Comparison of ENCODE assay signal across 1 cellular context in the genomic region with DNA sequence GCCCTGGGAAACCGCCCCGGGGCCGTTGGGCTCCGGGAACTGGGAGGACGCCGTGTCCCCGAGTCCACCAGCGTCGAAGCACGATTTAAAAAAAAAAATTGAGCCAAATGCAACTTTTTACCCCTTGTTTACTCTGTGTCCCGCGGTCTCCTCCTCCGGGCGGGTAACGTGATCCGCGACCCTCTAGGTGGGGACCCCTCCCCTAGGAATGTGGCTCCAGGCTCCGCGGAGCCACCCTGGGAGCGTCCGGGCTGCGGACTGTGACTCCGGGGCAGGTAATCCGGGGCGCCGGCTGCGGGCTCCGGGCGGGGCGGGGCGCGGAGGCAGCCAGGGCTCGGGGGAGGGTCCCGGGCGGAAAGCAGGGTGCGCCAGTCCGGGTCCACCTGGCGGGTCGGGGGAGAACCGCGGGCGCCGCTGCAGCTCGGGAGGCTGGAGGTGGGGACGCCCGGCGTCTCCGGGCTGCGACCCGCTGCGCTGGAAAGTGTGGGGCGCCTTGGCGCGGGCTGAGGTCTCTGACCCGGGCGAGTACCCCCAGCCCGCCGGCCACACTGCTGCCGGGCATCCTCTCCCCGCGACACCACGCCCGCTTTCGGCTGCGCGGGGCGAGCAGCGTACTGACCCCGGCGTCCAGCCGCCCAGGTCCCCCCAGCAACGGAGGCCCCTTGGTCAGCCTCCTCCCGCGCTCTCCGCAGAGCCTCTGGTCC.
A peak's percentile ranks its signal among the peaks of the same experiment; 100 is the strongest.
TF ChIP-seq lines count a peak whose summit lies in the region.

No MANE protein-coding gene starts in this region.

TF ChIP-seq in HepG2, 621 proteins besides CTCF, POLR2A, EP300 and RAD21 (continued from another document and continues in another):
- TF ChIP-seq ZNF318 (CRISPR knock-in tag; IDR thresholded peaks at IDR 0.05) (no peak), ZNF496 (CRISPR knock-in tag; IDR thresholded peaks at IDR 0.05; ENCODE audit: insufficient replicate concordance) (no peak), HINFP (CRISPR knock-in tag; IDR thresholded peaks at IDR 0.05; ENCODE audit: low read depth) (no peak), HMG20B (CRISPR knock-in tag; conservative IDR thresholded peaks at IDR 0.05) (no peak), MYPOP (CRISPR knock-in tag; IDR thresholded peaks at IDR 0.05) (no peak), ZNF776 (CRISPR knock-in tag; IDR thresholded peaks at IDR 0.05) (no peak), SIN3B (IDR thresholded peaks at IDR 0.05; ENCODE audit: low read length) (no peak), ZNF781 (CRISPR knock-in tag; IDR thresholded peaks at IDR 0.05; ENCODE audit: borderline replicate concordance, not compliant biosample characterization) (peak; percentile 6), MBNL3 (CRISPR knock-in tag; conservative IDR thresholded peaks at IDR 0.05) (no peak), ZIK1 (CRISPR knock-in tag; IDR thresholded peaks at IDR 0.05; ENCODE audit: borderline replicate concordance, low read depth) (no peak), ZMAT3 (CRISPR knock-in tag; conservative IDR thresholded peaks at IDR 0.05) (no peak; the same call in 1 of the 2 replicates), TP53 (CRISPR knock-in tag; conservative IDR thresholded peaks at IDR 0.05) (peak; percentile 2), SMAD3 (CRISPR knock-in tag; IDR thresholded peaks at IDR 0.05) (no peak), MYNN (CRISPR knock-in tag; IDR thresholded peaks at IDR 0.05; ENCODE audit: low read depth) (no peak), ZNF230 (CRISPR knock-in tag; IDR thresholded peaks at IDR 0.05) (no peak; the same call in 1 of the 2 replicates), ZFP41 (CRISPR knock-in tag; IDR thresholded peaks at IDR 0.05; ENCODE audit: borderline replicate concordance) (no peak)
- TF ChIP-seq, protein P1, sequence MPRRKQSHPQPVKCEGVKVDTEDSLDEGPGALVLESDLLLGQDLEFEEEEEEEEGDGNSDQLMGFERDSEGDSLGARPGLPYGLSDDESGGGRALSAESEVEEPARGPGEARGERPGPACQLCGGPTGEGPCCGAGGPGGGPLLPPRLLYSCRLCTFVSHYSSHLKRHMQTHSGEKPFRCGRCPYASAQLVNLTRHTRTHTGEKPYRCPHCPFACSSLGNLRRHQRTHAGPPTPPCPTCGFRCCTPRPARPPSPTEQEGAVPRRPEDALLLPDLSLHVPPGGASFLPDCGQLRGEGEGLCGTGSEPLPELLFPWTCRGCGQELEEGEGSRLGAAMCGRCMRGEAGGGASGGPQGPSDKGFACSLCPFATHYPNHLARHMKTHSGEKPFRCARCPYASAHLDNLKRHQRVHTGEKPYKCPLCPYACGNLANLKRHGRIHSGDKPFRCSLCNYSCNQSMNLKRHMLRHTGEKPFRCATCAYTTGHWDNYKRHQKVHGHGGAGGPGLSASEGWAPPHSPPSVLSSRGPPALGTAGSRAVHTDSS (CRISPR knock-in tag; conservative IDR thresholded peaks at IDR 0.05): no peak
- TF ChIP-seq, protein P2, sequence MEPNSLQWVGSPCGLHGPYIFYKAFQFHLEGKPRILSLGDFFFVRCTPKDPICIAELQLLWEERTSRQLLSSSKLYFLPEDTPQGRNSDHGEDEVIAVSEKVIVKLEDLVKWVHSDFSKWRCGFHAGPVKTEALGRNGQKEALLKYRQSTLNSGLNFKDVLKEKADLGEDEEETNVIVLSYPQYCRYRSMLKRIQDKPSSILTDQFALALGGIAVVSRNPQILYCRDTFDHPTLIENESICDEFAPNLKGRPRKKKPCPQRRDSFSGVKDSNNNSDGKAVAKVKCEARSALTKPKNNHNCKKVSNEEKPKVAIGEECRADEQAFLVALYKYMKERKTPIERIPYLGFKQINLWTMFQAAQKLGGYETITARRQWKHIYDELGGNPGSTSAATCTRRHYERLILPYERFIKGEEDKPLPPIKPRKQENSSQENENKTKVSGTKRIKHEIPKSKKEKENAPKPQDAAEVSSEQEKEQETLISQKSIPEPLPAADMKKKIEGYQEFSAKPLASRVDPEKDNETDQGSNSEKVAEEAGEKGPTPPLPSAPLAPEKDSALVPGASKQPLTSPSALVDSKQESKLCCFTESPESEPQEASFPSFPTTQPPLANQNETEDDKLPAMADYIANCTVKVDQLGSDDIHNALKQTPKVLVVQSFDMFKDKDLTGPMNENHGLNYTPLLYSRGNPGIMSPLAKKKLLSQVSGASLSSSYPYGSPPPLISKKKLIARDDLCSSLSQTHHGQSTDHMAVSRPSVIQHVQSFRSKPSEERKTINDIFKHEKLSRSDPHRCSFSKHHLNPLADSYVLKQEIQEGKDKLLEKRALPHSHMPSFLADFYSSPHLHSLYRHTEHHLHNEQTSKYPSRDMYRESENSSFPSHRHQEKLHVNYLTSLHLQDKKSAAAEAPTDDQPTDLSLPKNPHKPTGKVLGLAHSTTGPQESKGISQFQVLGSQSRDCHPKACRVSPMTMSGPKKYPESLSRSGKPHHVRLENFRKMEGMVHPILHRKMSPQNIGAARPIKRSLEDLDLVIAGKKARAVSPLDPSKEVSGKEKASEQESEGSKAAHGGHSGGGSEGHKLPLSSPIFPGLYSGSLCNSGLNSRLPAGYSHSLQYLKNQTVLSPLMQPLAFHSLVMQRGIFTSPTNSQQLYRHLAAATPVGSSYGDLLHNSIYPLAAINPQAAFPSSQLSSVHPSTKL (CRISPR knock-in tag; IDR thresholded peaks at IDR 0.05): no peak; the same call in 1 of the 2 replicates
- TF ChIP-seq, protein P3, sequence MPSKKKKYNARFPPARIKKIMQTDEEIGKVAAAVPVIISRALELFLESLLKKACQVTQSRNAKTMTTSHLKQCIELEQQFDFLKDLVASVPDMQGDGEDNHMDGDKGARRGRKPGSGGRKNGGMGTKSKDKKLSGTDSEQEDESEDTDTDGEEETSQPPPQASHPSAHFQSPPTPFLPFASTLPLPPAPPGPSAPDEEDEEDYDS (CRISPR knock-in tag; IDR thresholded peaks at IDR 0.05): no peak
- TF ChIP-seq, protein P4, sequence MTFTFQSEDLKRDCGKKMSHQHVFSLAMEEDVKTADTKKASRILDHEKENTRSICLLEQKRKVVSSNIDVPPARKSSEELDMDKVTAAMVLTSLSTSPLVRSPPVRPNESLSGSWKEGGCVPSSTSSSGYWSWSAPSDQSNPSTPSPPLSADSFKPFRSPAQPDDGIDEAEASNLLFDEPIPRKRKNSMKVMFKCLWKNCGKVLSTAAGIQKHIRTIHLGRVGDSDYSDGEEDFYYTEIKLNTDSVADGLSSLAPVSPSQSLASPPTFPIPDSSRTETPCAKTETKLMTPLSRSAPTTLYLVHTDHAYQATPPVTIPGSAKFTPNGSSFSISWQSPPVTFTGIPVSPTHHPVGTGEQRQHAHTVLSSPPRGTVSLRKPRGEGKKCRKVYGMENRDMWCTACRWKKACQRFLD (CRISPR knock-in tag; IDR thresholded peaks at IDR 0.05; ENCODE audit: borderline replicate concordance): no peak
- TF ChIP-seq, protein P5, sequence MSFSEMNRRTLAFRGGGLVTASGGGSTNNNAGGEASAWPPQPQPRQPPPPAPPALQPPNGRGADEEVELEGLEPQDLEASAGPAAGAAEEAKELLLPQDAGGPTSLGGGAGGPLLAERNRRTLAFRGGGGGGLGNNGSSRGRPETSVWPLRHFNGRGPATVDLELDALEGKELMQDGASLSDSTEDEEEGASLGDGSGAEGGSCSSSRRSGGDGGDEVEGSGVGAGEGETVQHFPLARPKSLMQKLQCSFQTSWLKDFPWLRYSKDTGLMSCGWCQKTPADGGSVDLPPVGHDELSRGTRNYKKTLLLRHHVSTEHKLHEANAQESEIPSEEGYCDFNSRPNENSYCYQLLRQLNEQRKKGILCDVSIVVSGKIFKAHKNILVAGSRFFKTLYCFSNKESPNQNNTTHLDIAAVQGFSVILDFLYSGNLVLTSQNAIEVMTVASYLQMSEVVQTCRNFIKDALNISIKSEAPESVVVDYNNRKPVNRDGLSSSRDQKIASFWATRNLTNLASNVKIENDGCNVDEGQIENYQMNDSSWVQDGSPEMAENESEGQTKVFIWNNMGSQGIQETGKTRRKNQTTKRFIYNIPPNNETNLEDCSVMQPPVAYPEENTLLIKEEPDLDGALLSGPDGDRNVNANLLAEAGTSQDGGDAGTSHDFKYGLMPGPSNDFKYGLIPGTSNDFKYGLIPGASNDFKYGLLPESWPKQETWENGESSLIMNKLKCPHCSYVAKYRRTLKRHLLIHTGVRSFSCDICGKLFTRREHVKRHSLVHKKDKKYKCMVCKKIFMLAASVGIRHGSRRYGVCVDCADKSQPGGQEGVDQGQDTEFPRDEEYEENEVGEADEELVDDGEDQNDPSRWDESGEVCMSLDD (CRISPR knock-in tag; IDR thresholded peaks at IDR 0.05; ENCODE audit: borderline replicate concordance): 0 out of 2 replicates have a peak, but pooled peaks have one; percentile 29
- TF ChIP-seq, protein P6, sequence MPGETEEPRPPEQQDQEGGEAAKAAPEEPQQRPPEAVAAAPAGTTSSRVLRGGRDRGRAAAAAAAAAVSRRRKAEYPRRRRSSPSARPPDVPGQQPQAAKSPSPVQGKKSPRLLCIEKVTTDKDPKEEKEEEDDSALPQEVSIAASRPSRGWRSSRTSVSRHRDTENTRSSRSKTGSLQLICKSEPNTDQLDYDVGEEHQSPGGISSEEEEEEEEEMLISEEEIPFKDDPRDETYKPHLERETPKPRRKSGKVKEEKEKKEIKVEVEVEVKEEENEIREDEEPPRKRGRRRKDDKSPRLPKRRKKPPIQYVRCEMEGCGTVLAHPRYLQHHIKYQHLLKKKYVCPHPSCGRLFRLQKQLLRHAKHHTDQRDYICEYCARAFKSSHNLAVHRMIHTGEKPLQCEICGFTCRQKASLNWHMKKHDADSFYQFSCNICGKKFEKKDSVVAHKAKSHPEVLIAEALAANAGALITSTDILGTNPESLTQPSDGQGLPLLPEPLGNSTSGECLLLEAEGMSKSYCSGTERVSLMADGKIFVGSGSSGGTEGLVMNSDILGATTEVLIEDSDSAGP (CRISPR knock-in tag; IDR thresholded peaks at IDR 0.05; ENCODE audit: borderline replicate concordance): peak; percentile 48; the same call in 1 of the 2 replicates
- TF ChIP-seq, protein P7, sequence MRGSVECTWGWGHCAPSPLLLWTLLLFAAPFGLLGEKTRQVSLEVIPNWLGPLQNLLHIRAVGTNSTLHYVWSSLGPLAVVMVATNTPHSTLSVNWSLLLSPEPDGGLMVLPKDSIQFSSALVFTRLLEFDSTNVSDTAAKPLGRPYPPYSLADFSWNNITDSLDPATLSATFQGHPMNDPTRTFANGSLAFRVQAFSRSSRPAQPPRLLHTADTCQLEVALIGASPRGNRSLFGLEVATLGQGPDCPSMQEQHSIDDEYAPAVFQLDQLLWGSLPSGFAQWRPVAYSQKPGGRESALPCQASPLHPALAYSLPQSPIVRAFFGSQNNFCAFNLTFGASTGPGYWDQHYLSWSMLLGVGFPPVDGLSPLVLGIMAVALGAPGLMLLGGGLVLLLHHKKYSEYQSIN (CRISPR knock-in tag; IDR thresholded peaks at IDR 0.05; ENCODE audit: borderline replicate concordance): no peak
